ENCODE assay signal across 9 cellular contexts in the genomic region with DNA sequence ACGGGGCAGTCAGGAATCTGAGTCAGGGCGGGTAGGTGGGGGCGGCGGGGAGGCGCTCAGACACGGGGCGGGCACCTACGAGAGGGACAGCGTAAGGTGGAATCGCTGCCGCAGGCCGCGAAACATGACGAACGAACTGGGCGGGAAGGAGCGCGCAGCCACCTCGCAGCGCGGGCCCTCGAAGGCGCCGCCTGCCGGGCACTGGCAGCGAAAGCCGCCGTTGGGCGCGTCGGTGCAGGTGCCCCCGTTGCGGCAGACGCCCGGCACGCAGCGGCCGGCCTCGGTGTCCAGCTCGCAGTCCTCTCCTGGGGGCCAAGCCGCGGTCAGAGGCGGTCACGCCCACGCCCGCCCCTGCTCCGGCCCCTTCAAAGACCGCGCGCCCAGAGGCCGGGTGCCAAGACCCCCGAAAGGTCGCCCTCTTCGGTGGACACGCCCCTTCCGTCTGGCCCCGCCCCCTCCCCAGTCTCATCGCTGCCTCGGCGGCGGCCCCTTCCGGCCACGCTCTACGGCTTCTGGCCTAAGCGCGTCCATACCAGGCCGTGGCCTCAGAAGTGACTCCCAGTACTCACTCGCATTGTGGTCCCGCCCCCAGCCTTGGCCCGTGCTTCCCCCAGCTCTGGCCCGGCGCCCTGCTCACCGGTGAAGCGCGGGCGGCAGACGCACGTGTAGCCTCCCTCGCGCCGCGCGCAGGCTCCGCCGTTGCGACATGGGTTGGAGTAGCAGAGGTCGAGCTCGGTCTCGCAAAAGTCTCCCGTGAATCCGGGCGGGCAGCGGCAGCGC. TPM values are rescaled to one million over a fixed set of nuclear protein-coding genes. Genes with fewer than 3 reads are reported as not detected.
A peak's percentile ranks its signal among the peaks of the same experiment; 100 is the strongest.
DNase-seq lines count a peak whose midpoint lies in the region; ATAC-seq, FAIRE-seq and TF ChIP-seq lines count a peak whose summit lies in the region.
"Had no signal": no experiment of that assay in that cellular context is flagged by ENCODE, and none has a peak within 500 bp of the region (broad histone marks: within the 10 kb centered on the region; RNA-seq: fewer than 3 reads in every experiment).

No MANE protein-coding gene starts in this region.

- H3K9ac ChIP-seq in Karpas-422 (ENCODE audit: low read length) (peak overlapping the region; percentile 63), mucosa of stomach (ENCODE audit: low read length) (peak overlapping the region; percentile 47)

- POLR2A ChIA-PET in A549 (lab: Yijun Ruan, JAX) = no interaction called here

- peak overlapping the region; percentile 95; the same call in 1 of the 2 replicates for H2AFZ ChIP-seq in Karpas-422 (ENCODE audit: low read length)

- no peaks in the 10 kb centered on the region for H3K9me3 ChIP-seq in A549
- H3K9me3 ChIP-seq in Karpas-422 (ENCODE audit: low read length) = no peaks in the 10 kb centered on the region
- H3K9me3 ChIP-seq in mucosa of stomach (ENCODE audit: control insufficient read depth, low read length) = no peaks in the 10 kb centered on the region

- TF ChIP-seq RAD21 in A549 (conservative IDR thresholded peaks at IDR 0.05 in 1 of 2, IDR thresholded peaks at IDR 0.05 in 1 of 2) = peak; percentile 38 to 59; a peak in 4 of 5 replicates

- H3K36me3 ChIP-seq in Karpas-422 (ENCODE audit: insufficient read depth, low read length) = no peaks in the 10 kb centered on the region
- no peaks in the 10 kb centered on the region for H3K36me3 ChIP-seq in mucosa of stomach (ENCODE audit: control insufficient read depth, insufficient read depth, low read length)

- peak; percentile 69 for TF ChIP-seq CTCF in A549 (IDR thresholded peaks at IDR 0.05)
- TF ChIP-seq CTCF in epithelial cell of proximal tubule (conservative IDR thresholded peaks at IDR 0.05; ENCODE audit: low read depth, low read length) = peak; percentile 65

- H3K4me3 ChIP-seq in A549 (peak overlapping the region; percentile 51), Karpas-422 (ENCODE audit: low read length) (peak overlapping the region; percentile 71), epithelial cell of proximal tubule (ENCODE audit: low read depth, low read length) (peak overlapping the region; percentile 62), mucosa of stomach (ENCODE audit: low read length) (peak overlapping the region; percentile 25)

- FAIRE-seq in A549 (lab: Jason Lieb, UNC) = no peak
- FAIRE-seq: G401.6 had no signal

- no peaks in the 10 kb centered on the region for H3K9me2 ChIP-seq in Karpas-422 (replicated peaks; ENCODE audit: insufficient read depth, low read length)

- no peaks in the 10 kb centered on the region for H4K20me1 ChIP-seq in Karpas-422 (ENCODE audit: insufficient read depth, low read depth, low read length)

- TF ChIP-seq POLR2A in A549 (IDR thresholded peaks at IDR 0.05; ENCODE audit: low read length) = 0 out of 2 replicates have a peak, but pooled peaks have one; percentile 23

- H3K27me3 Mint-ChIP-seq in activated CD8-positive, alpha-beta memory T cell treated with anti-CD3 and anti-CD28 coated beads, Interleukin-2, amount 10 ng/mL, durations not matched to agents 7 days and 5 days = no peaks in the 10 kb centered on the region

- no peaks in the 10 kb centered on the region for H3K79me2 ChIP-seq in Karpas-422 (ENCODE audit: low read length)

- no peaks in the 10 kb centered on the region for H3K9me3 Mint-ChIP-seq in activated CD8-positive, alpha-beta memory T cell treated with anti-CD3 and anti-CD28 coated beads, Interleukin-2, amount 10 ng/mL, durations not matched to agents 7 days and 5 days (ENCODE audit: low read depth)

- H3K4me1 ChIP-seq in A549 = peaks cover 9% of the 10 kb centered on the region; the same call in 1 of the 3 replicates
- peaks cover 19% of the 10 kb centered on the region for H3K4me1 ChIP-seq in Karpas-422 (ENCODE audit: low read length)
- peaks cover 9% of the 10 kb centered on the region for H3K4me1 ChIP-seq in mucosa of stomach (ENCODE audit: control insufficient read depth, insufficient read depth, low read length)

- peaks cover 31% of the 10 kb centered on the region for H3K4me1 Mint-ChIP-seq in activated CD8-positive, alpha-beta memory T cell treated with anti-CD3 and anti-CD28 coated beads, Interleukin-2, amount 10 ng/mL, durations not matched to agents 7 days and 5 days

- peak overlapping the region; percentile 75 for H3K4me3 Mint-ChIP-seq in activated CD8-positive, alpha-beta memory T cell treated with anti-CD3 and anti-CD28 coated beads, Interleukin-2, amount 10 ng/mL, durations not matched to agents 7 days and 5 days

- DNase-seq in A549 (ENCODE audit: low read depth in 1 of 2, low spot score in 1 of 2) (peak; percentile 81 to 82), Karpas-422 (peak; percentile 95), epithelial cell of proximal tubule (ENCODE audit: low read depth) (no peak)
- peak; percentile 92 for DNase-seq in activated CD8-positive, alpha-beta memory T cell treated with anti-CD3 and anti-CD28 coated beads, Interleukin-2, amount 10 ng/mL, durations not matched to agents 7 days and 5 days
- peak; percentile 60 to 61 for DNase-seq in stimulated activated CD8-positive, alpha-beta memory T cell treated with anti-CD3 and anti-CD28 coated beads, Interleukin-7, amount 100 ng/mL, for 1 hour (ENCODE audit: low read depth in 2 of 2)

- WGBS in A549 (ENCODE audit: missing lambda C conversion rate) = 71% methylated on average over 17 of the region's 94 CpGs

- H3K27ac ChIP-seq in A549 (peak overlapping the region; percentile 75 to 88), Karpas-422 (ENCODE audit: low read length) (peak overlapping the region; percentile 38; the same call in 1 of the 2 replicates)

- TF ChIP-seq EP300 in A549 (IDR thresholded peaks at IDR 0.05) = no peak

- H3K27ac Mint-ChIP-seq in activated CD8-positive, alpha-beta memory T cell treated with anti-CD3 and anti-CD28 coated beads, Interleukin-2, amount 10 ng/mL, durations not matched to agents 7 days and 5 days = peak overlapping the region; percentile 90

- H3K4me2 ChIP-seq in A549 (peak overlapping the region; percentile 71), Karpas-422 (ENCODE audit: low read depth, low read length, poor library complexity, severe bottlenecking) (peak overlapping the region; percentile 73)

- peak; percentile 78 to 88 for ATAC-seq in A549
- ATAC-seq in GM19395 (IDR thresholded peaks at IDR 0.05; ENCODE audit: unreplicated experiment) = peak; percentile 51
- ATAC-seq in activated CD8-positive, alpha-beta memory T cell treated with anti-CD3 and anti-CD28 coated beads, Interleukin-2, amount 10 ng/mL, durations not matched to agents 7 days and 5 days = peak; percentile 82
- ATAC-seq in GM21360 (IDR thresholded peaks at IDR 0.05; ENCODE audit: unreplicated experiment) = no peak

- H3K36me3 Mint-ChIP-seq in activated CD8-positive, alpha-beta memory T cell treated with anti-CD3 and anti-CD28 coated beads, Interleukin-2, amount 10 ng/mL, durations not matched to agents 7 days and 5 days = peaks cover 7% of the 10 kb centered on the region

- H3K27me3 ChIP-seq in Karpas-422 (ENCODE audit: low read length) (no peaks in the 10 kb centered on the region), mucosa of stomach (ENCODE audit: control insufficient read depth, insufficient read depth, low read length) (peaks cover 32% of the 10 kb centered on the region)

- CTCF ChIA-PET in A549 (lab: Yijun Ruan, JAX) = interaction anchor here (0.6 to 6.3 kb wide), 16 partner anchors 12 to 319 kb away, joined by 3 to 46 read pairs (median 4); partner anchors contain the start of genes SLC26A6 and UCN2
- CTCF ChIA-PET in activated CD8-positive, alpha-beta memory T cell treated with anti-CD3 and anti-CD28 coated beads, Interleukin-2, amount 10 ng/mL, durations not matched to agents 7 days and 5 days (lab: Charles Lee) = interaction anchor here (1.0 to 2.0 kb wide), 10 partner anchors 21 to 220 kb away, joined by 3 to 11 read pairs (median 4); partner anchors contain the start of genes NCKIPSD, PFKFB4 and SLC26A6

RNA-seq across cellular contexts. Expression of gene CELSR3, which starts 6.4 kb away (rescaled TPM):
- 2.2 and 3.2 TPM in 2 replicates for polyA plus RNA-seq in A549 (2011; rRNA removed)
- polyA plus RNA-seq in A549 (2012; cell fraction: cytosol; rRNA removed) = 2.2 and 3.3 TPM in 2 replicates
- polyA plus RNA-seq in A549 (2012; cell fraction: nucleus; rRNA removed) = 13.7 and 15.3 TPM in 2 replicates
- polyA plus RNA-seq in A549 (2017; fragmentation: RNase III; extraction: RNeasy Plus Mini Kit Qiagen cat#74134 plus additional on column Dnase treatment) = 4.6 to 5.2 TPM (median 4.8 TPM) in 3 replicates
- 7.1 and 7.4 TPM in 2 replicates for polyA minus RNA-seq in A549 (2011; rRNA and poly(A)+ RNA removed)
- total RNA-seq in Karpas-422 (2014; rRNA removed; shearing (Covaris generic); ENCODE audit: low replicate concordance) = 3.8 and 7.0 TPM in 2 replicates
- 10 to 100 TPM; 20.9 to 24.0 TPM for total RNA-seq in activated CD8-positive, alpha-beta memory T cell treated with anti-CD3 and anti-CD28 coated beads, Interleukin-2, amount 10 ng/mL, durations not matched to agents 7 days and 5 days
- total RNA-seq in epithelial cell of proximal tubule = 0.87 and 2.5 TPM in 2 replicates

RNA-seq across cellular contexts. Expression of gene SLC26A6, which starts 21.0 kb away (rescaled TPM):
- 12.5 and 12.7 TPM in 2 replicates for polyA plus RNA-seq in A549 (2011; rRNA removed)
- 17.4 and 20.3 TPM in 2 replicates for polyA plus RNA-seq in A549 (2012; cell fraction: cytosol; rRNA removed)
- 135 and 159 TPM in 2 replicates for polyA plus RNA-seq in A549 (2012; cell fraction: nucleus; rRNA removed)
- polyA plus RNA-seq in A549 (2017; fragmentation: RNase III; extraction: RNeasy Plus Mini Kit Qiagen cat#74134 plus additional on column Dnase treatment) = 20.0 to 25.5 TPM (median 23.2 TPM) in 3 replicates
- polyA minus RNA-seq in A549 (2011; rRNA and poly(A)+ RNA removed) = 21.9 and 24.3 TPM in 2 replicates
- total RNA-seq in Karpas-422 (2014; rRNA removed; shearing (Covaris generic); ENCODE audit: low replicate concordance) = 52.7 and 69.1 TPM in 2 replicates
- total RNA-seq in activated CD8-positive, alpha-beta memory T cell treated with anti-CD3 and anti-CD28 coated beads, Interleukin-2, amount 10 ng/mL, durations not matched to agents 7 days and 5 days = 10 to 100 TPM; 44.9 to 59.0 TPM
- 26.3 and 33.4 TPM in 2 replicates for total RNA-seq in epithelial cell of proximal tubule

RNA-seq across cellular contexts. Expression of gene NCKIPSD, which starts 29.5 kb away (rescaled TPM):
- polyA plus RNA-seq in A549 (2011; rRNA removed) = 10.2 and 13.6 TPM in 2 replicates
- polyA plus RNA-seq in A549 (2012; cell fraction: cytosol; rRNA removed) = 17.0 and 24.0 TPM in 2 replicates
- polyA plus RNA-seq in A549 (2012; cell fraction: nucleus; rRNA removed) = 35.9 and 48.2 TPM in 2 replicates
- 10.8 to 13.2 TPM (median 10.9 TPM) in 3 replicates for polyA plus RNA-seq in A549 (2017; fragmentation: RNase III; extraction: RNeasy Plus Mini Kit Qiagen cat#74134 plus additional on column Dnase treatment)
- 24.5 and 28.5 TPM in 2 replicates for polyA minus RNA-seq in A549 (2011; rRNA and poly(A)+ RNA removed)
- total RNA-seq in Karpas-422 (2014; rRNA removed; shearing (Covaris generic); ENCODE audit: low replicate concordance) = 25.5 and 36.1 TPM in 2 replicates
- 10 to 100 TPM; 33.4 to 43.0 TPM for total RNA-seq in activated CD8-positive, alpha-beta memory T cell treated with anti-CD3 and anti-CD28 coated beads, Interleukin-2, amount 10 ng/mL, durations not matched to agents 7 days and 5 days
- 34.4 and 45.5 TPM in 2 replicates for total RNA-seq in epithelial cell of proximal tubule

RNA-seq across cellular contexts. Expression of gene TMEM89, which starts 34.7 kb away (rescaled TPM):
- polyA plus RNA-seq in A549 (2011; rRNA removed) (not detected in 2 replicates), A549 (2017; fragmentation: RNase III; extraction: RNeasy Plus Mini Kit Qiagen cat#74134 plus additional on column Dnase treatment) (0.21 TPM in 1 of 3 replicates, not detected in the others)
- polyA plus RNA-seq in A549 (2012; cell fraction: cytosol; rRNA removed) = 0.12 and 0.19 TPM in 2 replicates
- polyA plus RNA-seq in A549 (2012; cell fraction: nucleus; rRNA removed) = 1.0 and 2.2 TPM in 2 replicates
- polyA minus RNA-seq in A549 (2011; rRNA and poly(A)+ RNA removed) = not detected in 2 replicates
- not detected in 2 replicates for total RNA-seq in Karpas-422 (2014; rRNA removed; shearing (Covaris generic); ENCODE audit: low replicate concordance)
- under 1 TPM in 1 of 2 experiments, not detected in 1; 0.73 TPM for total RNA-seq in activated CD8-positive, alpha-beta memory T cell treated with anti-CD3 and anti-CD28 coated beads, Interleukin-2, amount 10 ng/mL, durations not matched to agents 7 days and 5 days
- not detected in 2 replicates for total RNA-seq in epithelial cell of proximal tubule

RNA-seq across cellular contexts. Expression of gene UQCRC1, which starts 46.8 kb away (rescaled TPM):
- polyA plus RNA-seq in A549 (2011; rRNA removed) (279 and 338 TPM in 2 replicates), A549 (2017; fragmentation: RNase III; extraction: RNeasy Plus Mini Kit Qiagen cat#74134 plus additional on column Dnase treatment) (233 to 256 TPM (median 254 TPM) in 3 replicates)
- 390 and 409 TPM in 2 replicates for polyA plus RNA-seq in A549 (2012; cell fraction: cytosol; rRNA removed)
- 488 and 556 TPM in 2 replicates for polyA plus RNA-seq in A549 (2012; cell fraction: nucleus; rRNA removed)
- polyA minus RNA-seq in A549 (2011; rRNA and poly(A)+ RNA removed) = 677 and 753 TPM in 2 replicates
- 80.3 and 165 TPM in 2 replicates for total RNA-seq in Karpas-422 (2014; rRNA removed; shearing (Covaris generic); ENCODE audit: low replicate concordance)
- 100 to 1,000 TPM; 201 to 220 TPM for total RNA-seq in activated CD8-positive, alpha-beta memory T cell treated with anti-CD3 and anti-CD28 coated beads, Interleukin-2, amount 10 ng/mL, durations not matched to agents 7 days and 5 days
- total RNA-seq in epithelial cell of proximal tubule = 348 and 432 TPM in 2 replicates
